12 cellular contexts compared by ENCODE assay signal in the genomic region with DNA sequence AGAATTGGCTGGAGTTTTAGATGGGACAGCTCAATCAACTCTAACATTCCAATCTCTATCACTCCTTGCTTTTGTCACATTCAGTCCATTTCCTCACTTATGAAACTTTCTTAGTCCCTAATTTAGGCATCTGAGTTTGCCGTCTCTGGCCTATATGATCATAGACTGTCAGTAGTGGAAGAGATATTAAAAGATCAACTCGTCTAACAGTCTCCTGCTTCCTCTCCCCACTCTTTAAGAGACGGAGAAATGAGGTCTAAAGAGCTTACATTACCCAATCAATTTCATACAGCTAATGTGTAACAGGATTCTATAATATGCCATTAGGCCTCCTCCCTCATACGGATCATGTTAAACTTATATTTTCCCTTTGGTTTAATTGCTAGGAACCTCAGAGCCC. TPM values are rescaled to one million over a fixed set of nuclear protein-coding genes. Genes with fewer than 3 reads are reported as not detected.
DNase-seq lines count a peak whose midpoint lies in the region; ATAC-seq and TF ChIP-seq lines count a peak whose summit lies in the region.
"Had no signal": no experiment of that assay in that cellular context is flagged by ENCODE, and none has a peak within 500 bp of the region (broad histone marks: within the 10 kb centered on the region; RNA-seq: fewer than 3 reads in every experiment).

No MANE protein-coding gene starts in this region.

- H3K36me3 ChIP-seq in DND-41 (ENCODE audit: insufficient read depth, low read length) (no peaks in the 10 kb centered on the region), Loucy (ENCODE audit: insufficient read depth, low read length) (no peaks in the 10 kb centered on the region)
- H3K36me3 ChIP-seq: cardiac muscle cell had no signal

- peaks cover 21% of the 10 kb centered on the region for H3K79me2 ChIP-seq in DND-41 (ENCODE audit: insufficient read depth, low read length)
- peaks cover 35% of the 10 kb centered on the region for H3K79me2 ChIP-seq in Loucy (ENCODE audit: insufficient read depth, low read length)

- no peak overlapping the region for H3K27ac Mint-ChIP-seq in activated naive CD8-positive, alpha-beta T cell
- H3K27ac Mint-ChIP-seq in neural crest cell (ENCODE audit: unreplicated experiment) = no peak overlapping the region

- no peaks in the 10 kb centered on the region for H3K9me3 ChIP-seq in DND-41 (ENCODE audit: insufficient read depth, low read length, severe bottlenecking)
- H3K9me3 ChIP-seq in Loucy (ENCODE audit: insufficient read depth, low read depth, low read length) = no peaks in the 10 kb centered on the region
- H3K9me3 ChIP-seq: tibial artery had no signal

- H3K9me2 ChIP-seq in Loucy (replicated peaks; ENCODE audit: low read depth, low read length) = no peaks in the 10 kb centered on the region

- TF ChIP-seq CTCF in DND-41 (IDR thresholded peaks at IDR 0.05; ENCODE audit: borderline replicate concordance, extremely low read depth, low read length, poor library complexity, severe bottlenecking) (no peak), Loucy (conservative IDR thresholded peaks at IDR 0.05; ENCODE audit: low read length) (no peak), neural crest cell (conservative IDR thresholded peaks at IDR 0.05) (no peak)

- no peaks in the 10 kb centered on the region for H4K20me1 ChIP-seq in DND-41 (ENCODE audit: insufficient read depth, low read length)
- no peaks in the 10 kb centered on the region for H4K20me1 ChIP-seq in Loucy (ENCODE audit: insufficient read depth, low read length, poor library complexity, severe bottlenecking)

- ATAC-seq in DND-41 (ENCODE audit: insufficient read depth, low read depth) (peak; percentile 23; the same call in 2 of the 3 replicates), HG03108 (IDR thresholded peaks at IDR 0.05; ENCODE audit: unreplicated experiment) (no peak), HG02885 (IDR thresholded peaks at IDR 0.05; ENCODE audit: poor library complexity, unreplicated experiment) (no peak)
- ATAC-seq: Right ventricle myocardium inferior had no signal

- H3K9ac ChIP-seq in DND-41 (ENCODE audit: low read depth, low read length) (peak overlapping the region; percentile 67), Loucy (ENCODE audit: low read depth, low read length, poor library complexity, severe bottlenecking) (peak overlapping the region; percentile 100)

- H3K27me3 ChIP-seq in DND-41 (ENCODE audit: insufficient read depth, low read length, poor library complexity) (no peaks in the 10 kb centered on the region), Loucy (ENCODE audit: insufficient read depth, low read length, poor library complexity, severe bottlenecking) (no peaks in the 10 kb centered on the region)
- H3K27me3 ChIP-seq: tibial artery had no signal

- peaks cover 9% of the 10 kb centered on the region for H3F3A ChIP-seq in Loucy (ENCODE audit: low read depth)

- peaks cover 29% of the 10 kb centered on the region for H3K4me1 Mint-ChIP-seq in activated naive CD8-positive, alpha-beta T cell (ENCODE audit: low read depth)
- peaks cover 24% of the 10 kb centered on the region for H3K4me1 Mint-ChIP-seq in neural crest cell

- H3K27ac ChIP-seq in DND-41 (ENCODE audit: low read length) = peak overlapping the region; percentile 97
- H3K27ac ChIP-seq: cardiac muscle cell had no signal

- H3K4me1 ChIP-seq in DND-41 (ENCODE audit: insufficient read depth, low read length) = peaks cover 33% of the 10 kb centered on the region
- peaks cover 29% of the 10 kb centered on the region for H3K4me1 ChIP-seq in Loucy (ENCODE audit: insufficient read depth, low read length, poor library complexity, severe bottlenecking)

- H3K27me3 Mint-ChIP-seq in activated naive CD8-positive, alpha-beta T cell = no peaks in the 10 kb centered on the region
- peaks cover 21% of the 10 kb centered on the region for H3K27me3 Mint-ChIP-seq in neural crest cell (ENCODE audit: low read depth)

- H3K4me3 ChIP-seq in DND-41 (ENCODE audit: low read depth in 1 of 2, low read length in 2 of 2) (peak overlapping the region; percentile 46 to 63), Loucy (ENCODE audit: low read length, poor library complexity, severe bottlenecking) (peak overlapping the region; percentile 91)

- H3K9me3 Mint-ChIP-seq in activated naive CD8-positive, alpha-beta T cell (ENCODE audit: low read depth) = no peaks in the 10 kb centered on the region
- H3K9me3 Mint-ChIP-seq in neural crest cell = peaks cover 2% of the 10 kb centered on the region

- H3K4me2 ChIP-seq in DND-41 (ENCODE audit: insufficient read depth, low read length) = peak overlapping the region; percentile 70
- peak overlapping the region; percentile 92 for H3K4me2 ChIP-seq in Loucy (ENCODE audit: low read depth, low read length, poor library complexity, severe bottlenecking)

- DNase-seq in DND-41 (no peak), neural crest cell (ENCODE audit: low read depth, low spot score) (no peak), NCI-H446 treated with DMSO at 0.1 percent for 48 hours (lab: John Stamatoyannopoulos, UW) (no peak)
- DNase-seq: islet precursor cell, NCI-H2081, tibial artery had no signal

- peak overlapping the region; percentile 66 for H3K4me3 Mint-ChIP-seq in activated naive CD8-positive, alpha-beta T cell
- peak overlapping the region; percentile 95 for H3K4me3 Mint-ChIP-seq in neural crest cell

- peaks cover 3% of the 10 kb centered on the region for H3K36me3 Mint-ChIP-seq in activated naive CD8-positive, alpha-beta T cell
- H3K36me3 Mint-ChIP-seq in neural crest cell (ENCODE audit: low read depth) = no peaks in the 10 kb centered on the region

- H2AFZ ChIP-seq in DND-41 (ENCODE audit: low read depth, low read length) = peak overlapping the region; percentile 33; the same call in 1 of the 2 replicates
- H2AFZ ChIP-seq in Loucy (ENCODE audit: low read length) = no peak overlapping the region

RNA-seq across cellular contexts. Expression of gene ATP23, which starts 6.6 kb away (rescaled TPM):
- 7.7 and 8.0 TPM in 2 replicates for total RNA-seq in neural crest cell
